Comparison of ENCODE assay signal across 22 cellular contexts in the genomic region with DNA sequence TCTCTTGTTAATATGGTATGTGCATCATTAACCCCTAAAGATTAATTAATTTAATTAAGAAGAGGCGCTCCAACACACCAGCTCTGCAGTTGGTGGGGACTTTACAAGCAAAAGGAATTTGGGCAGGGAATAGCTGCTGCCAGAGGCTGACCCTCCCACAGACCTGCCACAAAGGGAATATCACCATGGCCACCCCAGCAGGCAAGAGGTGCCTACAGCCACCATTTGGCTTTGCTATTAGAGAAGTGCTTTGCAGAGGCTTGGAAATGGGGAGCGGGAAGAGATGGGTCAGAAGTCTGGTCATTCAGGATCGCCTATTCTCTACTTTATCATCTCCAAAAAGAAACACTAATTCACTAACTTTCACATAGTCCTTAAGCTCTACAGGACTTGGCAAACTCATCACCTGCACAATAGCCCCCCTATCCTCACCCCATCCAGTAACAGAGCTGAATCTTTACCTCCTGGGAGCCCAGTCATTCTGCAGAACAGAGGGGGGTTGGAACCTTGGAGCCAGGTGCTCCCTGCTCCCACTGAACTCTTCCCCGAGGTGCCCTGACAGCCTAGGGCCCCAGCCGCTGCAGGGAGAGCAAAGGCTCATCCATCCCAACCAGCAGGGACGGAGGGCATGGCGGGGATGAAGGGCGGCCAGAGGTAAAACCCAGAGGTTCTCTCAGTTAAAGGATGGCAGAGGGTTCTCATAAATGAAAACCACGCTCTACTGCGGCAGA. TPM values are rescaled to one million over a fixed set of nuclear protein-coding genes. Genes with fewer than 3 reads are reported as not detected.
A peak's percentile ranks its signal among the peaks of the same experiment; 100 is the strongest.
DNase-seq lines count a peak whose midpoint lies in the region; ATAC-seq and TF ChIP-seq lines count a peak whose summit lies in the region.
"Had no signal": no experiment of that assay in that cellular context is flagged by ENCODE, and none has a peak within 500 bp of the region (broad histone marks: within the 10 kb centered on the region; RNA-seq: fewer than 3 reads in every experiment).

No MANE protein-coding gene starts in this region.

- no peak overlapping the region for H3K23ac ChIP-seq in mesenchymal stem cell (ENCODE audit: low read length in 2 of 2)

- no peaks in the 10 kb centered on the region for H3K27me3 Mint-ChIP-seq in T-helper 17 cell
- H3K27me3 Mint-ChIP-seq: CD8-positive, alpha-beta memory T cell; central memory CD8-positive, alpha-beta T cell had no signal

- no peak overlapping the region for H2BK120ac ChIP-seq in mesenchymal stem cell (ENCODE audit: low read depth, low read length)

- no peak for TF ChIP-seq POLR2A in ovary (IDR thresholded peaks at IDR 0.05)

- no peak overlapping the region for H2BK5ac ChIP-seq in mesenchymal stem cell (ENCODE audit: low read depth, low read length, poor library complexity, severe bottlenecking)

- no peak overlapping the region for H3K4me3 ChIP-seq in BLaER1
- 0 out of 20 replicates have a peak overlapping the region, but pooled peaks of 1 of the 10 experiments have one; percentile 9 for H3K4me3 ChIP-seq in BLaER1 treated with 17β-estradiol and CSF1 and Interleukin-3, amounts not matched to agents 10 nM and 100 nM
- no peak overlapping the region for H3K4me3 ChIP-seq in mesenchymal stem cell (ENCODE audit: insufficient read depth in 1 of 2, low read depth in 1 of 2, low read length in 2 of 2)
- H3K4me3 ChIP-seq in ovary, result no peak overlapping the region
- H3K4me3 ChIP-seq: heart right ventricle, left lung, skin epidermis, thyroid gland had no signal

- TF ChIP-seq EP300 in ovary (IDR thresholded peaks at IDR 0.05), result no peak

- H3K4me1 ChIP-seq in BLaER1 (peaks cover 100% of the 10 kb centered on the region), mesenchymal stem cell (ENCODE audit: control insufficient read depth, insufficient read depth, low read depth, low read length) (peaks cover 12% of the 10 kb centered on the region), ovary (ENCODE audit: insufficient read depth) (peaks cover 19% of the 10 kb centered on the region)
- peaks cover 82 to 100% (median 100%) of the 10 kb centered on the region in 10 experiments for H3K4me1 ChIP-seq in BLaER1 treated with 17β-estradiol and CSF1 and Interleukin-3, amounts not matched to agents 10 nM and 100 nM

- no peak overlapping the region for H3K27ac Mint-ChIP-seq in T-helper 17 cell
- H3K27ac Mint-ChIP-seq: CD8-positive, alpha-beta memory T cell; immature natural killer cell had no signal

- H3K14ac ChIP-seq in mesenchymal stem cell (ENCODE audit: low read length in 2 of 2), result no peak overlapping the region

- H4K8ac ChIP-seq in mesenchymal stem cell (ENCODE audit: low read length), result no peak overlapping the region

- no peak for ATAC-seq in T-helper 17 cell
- ATAC-seq: heart right ventricle; left lung; stimulated activated memory B cell treated with anti-CD40 and anti-IgM and Interleukin-4, amounts not matched to agents 10 μg/mL and 1 μg/mL and 100 μg/mL, for 72 hours had no signal

- peaks cover 52% of the 10 kb centered on the region for H3K4me1 Mint-ChIP-seq in T-helper 17 cell

- no peak overlapping the region for H3K9ac ChIP-seq in BLaER1
- peak overlapping the region in 8 of 11 experiments; percentile 56 to 73 (median 69); a peak in 13 of 22 replicates for H3K9ac ChIP-seq in BLaER1 treated with 17β-estradiol and CSF1 and Interleukin-3, amounts not matched to agents 10 nM and 100 nM
- H3K9ac ChIP-seq in mesenchymal stem cell (ENCODE audit: low read length), result no peak overlapping the region

- intact Hi-C loops in ovary (cut with DNase I), result loop anchor here in 1 of 4 donors (1.0 kb wide), 1 partner anchor 38 kb away; no protein-coding TSS in a partner anchor

- H3K36me3 ChIP-seq in BLaER1 (peaks cover 5% of the 10 kb centered on the region; the same call in 1 of the 2 replicates), mesenchymal stem cell (ENCODE audit: control insufficient read depth in 1 of 2, insufficient read depth in 2 of 2, low read depth in 1 of 2, low read length in 2 of 2) (no peaks in the 10 kb centered on the region), ovary (no peaks in the 10 kb centered on the region)
- peaks cover 0 to 17% (median 0%) of the 10 kb centered on the region in 11 experiments; a peak in 3 of 22 replicates for H3K36me3 ChIP-seq in BLaER1 treated with 17β-estradiol and CSF1 and Interleukin-3, amounts not matched to agents 10 nM and 100 nM
- H3K36me3 ChIP-seq: heart right ventricle, left lung, thyroid gland had no signal

- peak overlapping the region; percentile 50 to 75 for H2BK12ac ChIP-seq in mesenchymal stem cell (ENCODE audit: low read length in 2 of 2)

- peaks cover 4% of the 10 kb centered on the region for H3K79me1 ChIP-seq in mesenchymal stem cell (replicated peaks; ENCODE audit: low read length, poor library complexity, severe bottlenecking)

- peak overlapping the region in 1 of 2 experiments; percentile 77 for H3K4ac ChIP-seq in mesenchymal stem cell (ENCODE audit: low read depth in 1 of 2, low read length in 2 of 2)

- WGBS in mesenchymal stem cell, result 95% methylated on average over 9 of the region's 10 CpGs
- WGBS in ovary, 3 donors, result 96 to 97% (median 97%) methylated on average over 10 of the region's 10 CpGs

- H2AFZ ChIP-seq in mesenchymal stem cell (ENCODE audit: low read depth, low read length), result no peak overlapping the region

- H4K20me1 ChIP-seq in BLaER1, result peaks cover 99% of the 10 kb centered on the region
- H4K20me1 ChIP-seq in BLaER1 treated with 17β-estradiol and CSF1 and Interleukin-3, amounts not matched to agents 10 nM and 100 nM, result peaks cover 0 to 33% (median 0%) of the 10 kb centered on the region in 11 experiments; a peak in 3 of 22 replicates

- H4K91ac ChIP-seq in mesenchymal stem cell (ENCODE audit: low read length), result no peak overlapping the region

- no peak overlapping the region for H2AK5ac ChIP-seq in mesenchymal stem cell (ENCODE audit: low read length, severe bottlenecking)

- no peak for TF ChIP-seq CTCF in ovary (IDR thresholded peaks at IDR 0.05)

- DNase-seq in T-helper 17 cell, result no peak
- no peak for DNase-seq in mesenchymal stem cell
- DNase-seq in ovary, result no peak
- no peak for DNase-seq in pons (ENCODE audit: low spot score)
- DNase-seq in mucosa of gallbladder (ENCODE audit: low spot score), result no peak
- DNase-seq: CD8-positive, alpha-beta memory T cell; heart right ventricle; immature natural killer cell; left lung; midbrain; NCI-H1105; NCI-H2029 treated with DMSO at 0.1 percent for 48 hours; NCI-H345; OCI-M1; stimulated activated CD4-positive, alpha-beta T cell treated with anti-CD3 and anti-CD28 coated beads, Interleukin-2, amount 100 ng/mL, for 24 hours; thyroid gland had no signal

- H3K9me3 ChIP-seq in BLaER1 (no peaks in the 10 kb centered on the region), T-helper 17 cell (ENCODE audit: control insufficient read depth, low read length, poor library complexity, severe bottlenecking) (no peaks in the 10 kb centered on the region), mesenchymal stem cell (ENCODE audit: control insufficient read depth, low read length) (no peaks in the 10 kb centered on the region), ovary (no peaks in the 10 kb centered on the region)
- H3K9me3 ChIP-seq in BLaER1 treated with 17β-estradiol and CSF1 and Interleukin-3, amounts not matched to agents 10 nM and 100 nM (replicated peaks in 1 of 11), result no peaks in the 10 kb centered on the region; a peak in 2 of 22 replicates
- H3K9me3 ChIP-seq: heart right ventricle, left lung, thyroid gland had no signal

- no peak overlapping the region for H2BK15ac ChIP-seq in mesenchymal stem cell (ENCODE audit: low read depth, poor library complexity, severe bottlenecking)

- no peaks in the 10 kb centered on the region for H3K27me3 ChIP-seq in BLaER1
- peaks cover 0 to 4% (median 0%) of the 10 kb centered on the region in 11 experiments; a peak in 1 of 22 replicates for H3K27me3 ChIP-seq in BLaER1 treated with 17β-estradiol and CSF1 and Interleukin-3, amounts not matched to agents 10 nM and 100 nM
- no peaks in the 10 kb centered on the region for H3K27me3 ChIP-seq in mesenchymal stem cell (ENCODE audit: control insufficient read depth in 1 of 2, insufficient read depth in 1 of 2, low read length in 2 of 2)
- H3K27me3 ChIP-seq in ovary, result no peaks in the 10 kb centered on the region
- H3K27me3 ChIP-seq: heart right ventricle, left lung, thyroid gland had no signal

- H3K4me2 ChIP-seq in BLaER1 (peak overlapping the region; percentile 80), mesenchymal stem cell (ENCODE audit: low read length, poor library complexity, severe bottlenecking) (no peak overlapping the region)
- peak overlapping the region; percentile 69 to 96 (median 88) for H3K4me2 ChIP-seq in BLaER1 treated with 17β-estradiol and CSF1 and Interleukin-3, amounts not matched to agents 10 nM and 100 nM

- no peaks in the 10 kb centered on the region for H3K36me3 Mint-ChIP-seq in T-helper 17 cell (ENCODE audit: low read depth)

- peak overlapping the region; percentile 4 to 6 for H3K18ac ChIP-seq in mesenchymal stem cell (ENCODE audit: low read depth in 1 of 2, low read length in 2 of 2)

- peak overlapping the region; percentile 12; the same call in 1 of the 2 replicates for H3K27ac ChIP-seq in BLaER1
- H3K27ac ChIP-seq in BLaER1 treated with 17β-estradiol and CSF1 and Interleukin-3, amounts not matched to agents 10 nM and 100 nM, result peak overlapping the region in 9 of 11 experiments; percentile 70 to 87 (median 80); a peak in 18 of 22 replicates
- no peak overlapping the region for H3K27ac ChIP-seq in mesenchymal stem cell (ENCODE audit: low read length, poor library complexity, severe bottlenecking)
- H3K27ac ChIP-seq in ovary, result no peak overlapping the region
- H3K27ac ChIP-seq: epithelial cell of prostate, heart right ventricle, left lung, skin epidermis, thyroid gland had no signal

- peak overlapping the region; percentile 87 for H3K4me3 Mint-ChIP-seq in T-helper 17 cell
- H3K4me3 Mint-ChIP-seq: immature natural killer cell; stimulated activated memory B cell treated with anti-CD40 and anti-IgM and Interleukin-4, amounts not matched to agents 10 μg/mL and 1 μg/mL and 100 μg/mL, for 72 hours had no signal

RNA-seq across cellular contexts. Expression of a gene that starts 29.7 kb away (rescaled TPM):
- total RNA-seq in T-helper 17 cell, result 10 to 100 TPM; 57.8 to 63.4 TPM
- 11.6 TPM for polyA plus RNA-seq in mesenchymal stem cell (2013, experiment 1 of 2)
- polyA plus RNA-seq in mesenchymal stem cell (2013, experiment 2 of 2), result 12.2 TPM
- 10 to 100 TPM; 29.1 to 60.4 (median 42.6) TPM for total RNA-seq in ovary
- polyA plus RNA-seq in ovary, result 10 to 100 TPM; 34.8 to 64.8 TPM
- total RNA-seq in mucosa of gallbladder, result 64.4 TPM

Comparison
In these comparisons a context has a peak if more than half of its experiments do, and no peak if none do; other contexts are left out.
1. H3K9ac ChIP-seq: peak in BLaER1 treated with 17β-estradiol and CSF1 and Interleukin-3, amounts not matched to agents 10 nM and 100 nM (8 of 11); none in BLaER1 (single experiment) and mesenchymal stem cell (single experiment).
2. H3K27ac ChIP-seq: peak in BLaER1 (single experiment) and BLaER1 treated with 17β-estradiol and CSF1 and Interleukin-3, amounts not matched to agents 10 nM and 100 nM (9 of 11); none in mesenchymal stem cell (single experiment) and ovary (0 of 2).